8 cellular contexts compared by ENCODE assay signal in the genomic region with DNA sequence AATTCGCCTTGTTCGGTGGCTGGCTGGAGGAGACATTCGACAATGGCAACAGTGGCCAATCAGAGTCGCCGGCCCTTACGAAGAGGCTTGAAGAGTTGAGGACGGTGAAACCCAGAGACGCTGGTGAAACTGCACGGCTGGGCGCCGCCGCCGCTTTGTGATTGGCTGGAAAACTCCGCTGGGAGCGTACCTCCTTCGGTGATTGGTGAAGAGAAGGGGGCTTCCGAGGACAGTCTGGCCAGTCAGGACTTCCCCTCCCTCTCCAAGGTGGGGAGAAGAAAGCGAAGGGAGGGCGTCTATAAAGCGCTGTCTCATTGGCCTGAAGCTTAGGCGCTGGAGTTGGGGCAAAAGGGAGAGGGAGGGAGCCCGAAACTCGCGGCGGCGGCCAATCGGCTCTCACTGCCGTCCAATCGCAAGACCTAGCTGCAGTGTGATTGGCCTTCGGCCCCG. TPM values are rescaled to one million over a fixed set of nuclear protein-coding genes. Genes with fewer than 3 reads are reported as not detected.
A peak's percentile ranks its signal among the peaks of the same experiment; 100 is the strongest.
DNase-seq lines count a peak whose midpoint lies in the region; ATAC-seq, FAIRE-seq and TF ChIP-seq lines count a peak whose summit lies in the region.

No MANE protein-coding gene starts in this region.

- no peak overlapping the region for H2AFZ ChIP-seq in OCI-LY1 (ENCODE audit: low read length)

- DNase-seq in GDM1 (lab: John Stamatoyannopoulos, UW) (peak; percentile 100), adrenal gland (peak; percentile 99 to 100 (median 99)), heart left ventricle (peak in 3 of 5 donors; percentile 98 to 100 (median 99)), pancreas (peak in 5 of 6 donors; percentile 94 to 99 (median 97))
- DNase-seq in Jurkat, Clone E6-1 (ENCODE audit: low read depth, low spot score) = peak; percentile 100
- DNase-seq in activated effector memory CD4-positive, alpha-beta T cell treated with Interleukin-2 at 50 U/mL for 16 hours = no peak

- no peaks in the 10 kb centered on the region for H3K36me3 ChIP-seq in OCI-LY1 (ENCODE audit: insufficient read depth, low read length)
- H3K36me3 ChIP-seq in adrenal gland (replicated peaks in 1 of 2) = no peaks in the 10 kb centered on the region
- H3K36me3 ChIP-seq in heart left ventricle = peaks cover 0 to 8% (median 0%) of the 10 kb centered on the region in 9 donors
- no peaks in the 10 kb centered on the region for H3K36me3 ChIP-seq in pancreas

- H3K9me3 ChIP-seq in OCI-LY1 (ENCODE audit: low read length) (no peaks in the 10 kb centered on the region), adrenal gland (replicated peaks in 1 of 3) (no peaks in the 10 kb centered on the region), heart left ventricle (no peaks in the 10 kb centered on the region), pancreas (no peaks in the 10 kb centered on the region)

- peaks cover 38% of the 10 kb centered on the region for H3K4me1 ChIP-seq in OCI-LY1 (ENCODE audit: insufficient read depth, low read length, severe bottlenecking)
- peaks cover 15 to 46% of the 10 kb centered on the region in 2 donors for H3K4me1 ChIP-seq in adrenal gland (replicated peaks in 1 of 2)
- H3K4me1 ChIP-seq in heart left ventricle = peaks cover 9 to 37% (median 28%) of the 10 kb centered on the region in 12 donors
- peaks cover 19 to 29% (median 28%) of the 10 kb centered on the region in 3 donors for H3K4me1 ChIP-seq in pancreas

- TF ChIP-seq POLR2A in adrenal gland (IDR thresholded peaks at IDR 0.05) = no peak
- TF ChIP-seq POLR2A in heart left ventricle (IDR thresholded peaks at IDR 0.05) = no peak

- 0 out of 2 replicates have a peak, but pooled peaks cover 2% of the 10 kb centered on the region for H3F3A ChIP-seq in OCI-LY1 (ENCODE audit: insufficient read depth, low read length)

- intact Hi-C loops in adrenal gland (cut with DNase I) = loop anchor here in 1 of 2 donors (10.0 kb wide), 1 partner anchor 170 kb away; no protein-coding TSS in a partner anchor
- intact Hi-C loops in heart left ventricle (cut with DNase I) = loop anchor here in 9 of 10 donors (5.0 to 10.0 kb wide), 12 partner anchors 50 to 460 kb away; no protein-coding TSS in a partner anchor
- intact Hi-C loops in pancreas (cut with DNase I) = no loop called here

- 0 to 1% (median 0%) methylated on average over 20 to 31 of the region's 31 CpGs for WGBS in adrenal gland, 4 donors
- WGBS in heart left ventricle, 4 donors = 0% methylated on average over 23 to 31 of the region's 31 CpGs
- 0% methylated on average over 31 of the region's 31 CpGs for WGBS in pancreas, 2 donors

- no peaks in the 10 kb centered on the region for H4K20me1 ChIP-seq in OCI-LY1 (ENCODE audit: insufficient read depth, low read length)

- no peak for TF ChIP-seq CTCF in OCI-LY1 (IDR thresholded peaks at IDR 0.05; ENCODE audit: low read length)
- no peak for TF ChIP-seq CTCF in adrenal gland (IDR thresholded peaks at IDR 0.05)
- no peak for TF ChIP-seq CTCF in heart left ventricle (IDR thresholded peaks at IDR 0.05)
- TF ChIP-seq CTCF in pancreas (IDR thresholded peaks at IDR 0.05) = no peak

- peak overlapping the region; percentile 75 for H3K4me3 ChIP-seq in Jurkat, Clone E6-1 (ENCODE audit: low read length)
- H3K4me3 ChIP-seq in OCI-LY1 (ENCODE audit: low read depth, low read length, poor library complexity, severe bottlenecking) (peak overlapping the region; percentile 84), adrenal gland (peak overlapping the region in 3 of 4 donors; percentile 84 to 87 (median 85)), heart left ventricle (peak overlapping the region; percentile 53 to 96 (median 82)), pancreas (peak overlapping the region; percentile 61 to 83 (median 71))

- H3K79me2 ChIP-seq in OCI-LY1 (ENCODE audit: insufficient read depth, low read length) = peaks cover 49% of the 10 kb centered on the region

- no peak for FAIRE-seq in pancreas (lab: Jason Lieb, UNC)

- ATAC-seq in GM21786 (IDR thresholded peaks at IDR 0.05; ENCODE audit: unreplicated experiment) (peak; percentile 72), heart left ventricle (peak; percentile 88 to 94 (median 92)), pancreas (peak; percentile 69 to 85 (median 77))

- H3K9me2 ChIP-seq in OCI-LY1 (ENCODE audit: low read depth, low read length) = no peaks in the 10 kb centered on the region

- H3K27me3 ChIP-seq in OCI-LY1 (ENCODE audit: insufficient read depth, low read length) (no peaks in the 10 kb centered on the region), adrenal gland (no peaks in the 10 kb centered on the region), heart left ventricle (no peaks in the 10 kb centered on the region), pancreas (no peaks in the 10 kb centered on the region)

- peak overlapping the region; percentile 93 for H3K9ac ChIP-seq in OCI-LY1 (ENCODE audit: low read length)

- H3K27ac ChIP-seq in OCI-LY1 (ENCODE audit: low read depth, low read length, poor library complexity, severe bottlenecking) (peak overlapping the region; percentile 98), adrenal gland (peak overlapping the region; percentile 87 to 100 (median 99)), heart left ventricle (peak overlapping the region; percentile 95 to 100 (median 99)), pancreas (peak overlapping the region; percentile 97 to 100 (median 100))

- H3K4me2 ChIP-seq in OCI-LY1 (ENCODE audit: low read length) = peak overlapping the region; percentile 91

RNA-seq across cellular contexts. Expression of gene GSK3B, which starts 0.6 kb away (rescaled TPM):
- polyA plus RNA-seq in Jurkat, Clone E6-1 (2012; ENCODE audit: insufficient read depth, insufficient read length) = 21.1 TPM
- total RNA-seq in adrenal gland = 10 to 100 TPM; 35.1 to 63.7 (median 46.2) TPM
- 10 to 100 TPM in 2 of 3 donors, 1 to 10 TPM in 1; 10.0 to 38.7 (median 11.3) TPM for polyA plus RNA-seq in adrenal gland
- total RNA-seq in heart left ventricle = 10 to 100 TPM; 36.5 to 58.9 (median 49.8) TPM
- 10 to 100 TPM in 1 of 2 donors, 1 to 10 TPM in 1; 8.8 to 26.9 TPM for polyA plus RNA-seq in heart left ventricle
- total RNA-seq in pancreas = 10 to 100 TPM in 5 of 6 donors, 1 to 10 TPM in 1; 9.6 to 20.7 (median 13.6) TPM
- 1 to 10 TPM; 4.4 to 5.7 TPM for polyA plus RNA-seq in pancreas

Comparison
In these comparisons a context has a peak if more than half of its experiments do, and no peak if none do; other contexts are left out.
1. intact Hi-C loops: an anchor here in heart left ventricle (5.0 to 10.0 kb wide); none called in pancreas.